ENCODE assay signal across 13 cellular contexts in the genomic region with DNA sequence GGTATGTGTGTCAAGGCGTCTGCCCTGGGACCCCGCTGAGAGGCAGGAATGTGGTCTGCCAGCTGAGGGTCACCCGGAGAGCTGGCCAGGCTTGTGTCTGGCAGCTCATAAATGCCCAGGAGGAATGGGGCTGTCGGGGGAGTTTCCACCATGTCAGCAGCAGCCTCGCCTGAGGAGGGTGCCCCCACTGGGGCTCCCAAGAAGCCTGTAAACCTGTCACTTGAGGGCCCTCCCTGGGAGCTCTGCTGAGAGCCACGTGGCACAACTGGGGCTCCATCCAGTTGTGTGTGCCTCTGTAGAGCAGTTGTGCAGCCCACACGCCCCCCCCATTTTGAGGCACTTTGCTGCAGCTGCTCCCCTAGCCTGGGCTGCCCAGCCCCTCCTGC.
"Had no signal": no experiment of that assay in that cellular context is flagged by ENCODE, and none has a peak within 500 bp of the region (broad histone marks: within the 10 kb centered on the region; RNA-seq: fewer than 3 reads in every experiment).

No MANE protein-coding gene starts in this region.

- DNase-seq: activated effector memory CD4-positive, alpha-beta T cell treated with Interleukin-2 at 50 U/mL for 16 hours; dorsolateral prefrontal cortex; natural killer cell had no signal

- H3K9me3 Mint-ChIP-seq: activated CD8-positive, alpha-beta T cell treated with anti-CD3 and anti-CD28 coated beads for 36 hours; activated naive CD4-positive, alpha-beta T cell treated with anti-CD3 and anti-CD28 coated beads, Interleukin-2, amount 50 U/mL, for 24 hours; activated T-cell treated with anti-CD3 and anti-CD28 coated beads, Interleukin-2, amount 50 U/mL, for 4 hours; natural killer cell; T-helper 1 cell treated with Interleukin-12 subunit alpha and Interleukin-12 subunit beta and Interleukin-4 antibody, amounts not matched to agents 30 μg/mL and 1 μg/mL, for 36 hours had no signal

- H3K4me3 ChIP-seq: adrenal gland, cardiac muscle cell, dorsolateral prefrontal cortex had no signal

- H3K27ac ChIP-seq: adrenal gland, cardiac muscle cell, dorsolateral prefrontal cortex had no signal

- H3K4me3 Mint-ChIP-seq: activated CD8-positive, alpha-beta T cell treated with anti-CD3 and anti-CD28 coated beads for 36 hours; activated naive CD4-positive, alpha-beta T cell treated with anti-CD3 and anti-CD28 coated beads, Interleukin-2, amount 50 U/mL, for 24 hours; activated T-cell treated with anti-CD3 and anti-CD28 coated beads, Interleukin-2, amount 50 U/mL, for 4 hours; natural killer cell; T-helper 1 cell treated with Interleukin-12 subunit alpha and Interleukin-12 subunit beta and Interleukin-4 antibody, amounts not matched to agents 30 μg/mL and 1 μg/mL, for 36 hours; WTC11 had no signal

- H3K9me3 ChIP-seq: adrenal gland had no signal

- FAIRE-seq: endometrium, islet of Langerhans, TTC549 had no signal

- H3K36me3 ChIP-seq: adrenal gland, cardiac muscle cell had no signal

- H3K27me3 Mint-ChIP-seq: activated naive CD4-positive, alpha-beta T cell treated with anti-CD3 and anti-CD28 coated beads, Interleukin-2, amount 50 U/mL, for 24 hours had no signal

- H3K27ac Mint-ChIP-seq: activated CD8-positive, alpha-beta T cell treated with anti-CD3 and anti-CD28 coated beads for 36 hours; activated naive CD4-positive, alpha-beta T cell treated with anti-CD3 and anti-CD28 coated beads, Interleukin-2, amount 50 U/mL, for 24 hours; natural killer cell; T-helper 1 cell treated with Interleukin-12 subunit alpha and Interleukin-12 subunit beta and Interleukin-4 antibody, amounts not matched to agents 30 μg/mL and 1 μg/mL, for 36 hours; WTC11 had no signal

- H3K27me3 ChIP-seq: adrenal gland, cardiac muscle cell, dorsolateral prefrontal cortex had no signal

- H3K4me1 Mint-ChIP-seq: activated naive CD4-positive, alpha-beta T cell treated with anti-CD3 and anti-CD28 coated beads, Interleukin-2, amount 50 U/mL, for 24 hours; WTC11 had no signal

- ATAC-seq: natural killer cell had no signal
